Comparison of ENCODE assay signal across 9 cellular contexts in genomic region chr9:114434878-114435311, GRCh38. TPM values are rescaled to one million over a fixed set of nuclear protein-coding genes. Genes with fewer than 3 reads are reported as not detected.
A peak's percentile ranks its signal among the peaks of the same experiment; 100 is the strongest.
DNase-seq lines count a peak whose midpoint lies in the region; ATAC-seq, FAIRE-seq and TF ChIP-seq lines count a peak whose summit lies in the region.
"Had no signal": no experiment of that assay in that cellular context is flagged by ENCODE, and none has a peak within 500 bp of the region (broad histone marks: within the 10 kb centered on the region; RNA-seq: fewer than 3 reads in every experiment).

No MANE protein-coding gene starts in this region.

- H3K9ac ChIP-seq in OCI-LY1 (ENCODE audit: low read length) (no peak overlapping the region), endothelial cell of umbilical vein (replicated peaks; ENCODE audit: extremely low read depth, insufficient read depth, low read length) (no peak overlapping the region), neural progenitor cell (no peak overlapping the region)

- no peaks in the 10 kb centered on the region for H3K9me2 ChIP-seq in OCI-LY1 (ENCODE audit: low read depth, low read length)

- no peak for TF ChIP-seq POLR2A in endothelial cell of umbilical vein (IDR thresholded peaks at IDR 0.05; ENCODE audit: low read depth, low read length)

- POLR2A ChIA-PET in endothelial cell of umbilical vein (lab: Charles Lee) (no interaction called here), T-cell (lab: Charles Lee) (interaction anchor here in 1 of 2 donors (0.6 kb wide), 1 partner anchor 126 kb away, joined by 3 read pairs; no protein-coding TSS in a partner anchor)

- H3K36me3 Mint-ChIP-seq in neural progenitor cell (no peaks in the 10 kb centered on the region), T-cell (no peaks in the 10 kb centered on the region)

- H3K79me2 ChIP-seq in OCI-LY1 (ENCODE audit: insufficient read depth, low read length) (no peaks in the 10 kb centered on the region), endothelial cell of umbilical vein (ENCODE audit: control insufficient read depth, insufficient read depth, low read length) (no peaks in the 10 kb centered on the region), neural progenitor cell (ENCODE audit: low read depth) (no peaks in the 10 kb centered on the region)

- TF ChIP-seq CTCF in OCI-LY1 (IDR thresholded peaks at IDR 0.05; ENCODE audit: low read length) (peak; percentile 81), endothelial cell of umbilical vein (IDR thresholded peaks at IDR 0.05; ENCODE audit: extremely low read depth in 1 of 2, insufficient read depth in 1 of 2, low read depth in 1 of 2, low read length in 2 of 2) (peak; percentile 46 to 60), neural progenitor cell (IDR thresholded peaks at IDR 0.05) (peak; percentile 68)

- H3K36me3 ChIP-seq in OCI-LY1 (ENCODE audit: insufficient read depth, low read length) (no peaks in the 10 kb centered on the region), endothelial cell of umbilical vein (ENCODE audit: control insufficient read depth in 2 of 2, extremely low read depth in 1 of 2, insufficient read depth in 2 of 2, low read length in 2 of 2) (no peaks in the 10 kb centered on the region), neural progenitor cell (no peaks in the 10 kb centered on the region)

- H3K27me3 ChIP-seq in OCI-LY1 (ENCODE audit: insufficient read depth, low read length) = no peaks in the 10 kb centered on the region; the same call in 1 of the 2 replicates
- peaks cover 3 to 4% of the 10 kb centered on the region in 2 experiments for H3K27me3 ChIP-seq in endothelial cell of umbilical vein (ENCODE audit: control insufficient read depth in 2 of 2, insufficient read depth in 2 of 2, low read length in 2 of 2)
- no peaks in the 10 kb centered on the region for H3K27me3 ChIP-seq in neural progenitor cell

- H3K9me3 ChIP-seq in OCI-LY1 (ENCODE audit: low read length) = no peaks in the 10 kb centered on the region
- H3K9me3 ChIP-seq in endothelial cell of umbilical vein (replicated peaks; ENCODE audit: control insufficient read depth, insufficient read depth, low read length) = no peaks in the 10 kb centered on the region
- H3K9me3 ChIP-seq in neural progenitor cell (ENCODE audit: low read depth) = no peaks in the 10 kb centered on the region

- H3K9me1 ChIP-seq in endothelial cell of umbilical vein (replicated peaks; ENCODE audit: control insufficient read depth, extremely low read depth, insufficient read depth, low read length) = no peaks in the 10 kb centered on the region

- no peak overlapping the region for H3K27ac ChIP-seq in OCI-LY1 (ENCODE audit: low read depth, low read length, poor library complexity, severe bottlenecking)
- H3K27ac ChIP-seq in endothelial cell of umbilical vein (ENCODE audit: insufficient read depth, low read depth, low read length) = no peak overlapping the region
- H3K27ac ChIP-seq in neural progenitor cell = no peak overlapping the region

- FAIRE-seq in endothelial cell of umbilical vein (lab: Jason Lieb, UNC) = peak; percentile 53

- no peaks in the 10 kb centered on the region for H3K9me3 Mint-ChIP-seq in neural progenitor cell
- H3K9me3 Mint-ChIP-seq in T-cell = no peaks in the 10 kb centered on the region
- H3K9me3 Mint-ChIP-seq: T-helper 1 cell treated with Interleukin-12 subunit alpha and Interleukin-12 subunit beta and Interleukin-4 antibody, amounts not matched to agents 30 μg/mL and 1 μg/mL, for 36 hours had no signal

- BruUV-seq in endothelial cell of umbilical vein (replicated peaks; lab: Mats Ljungman, UMichigan) = no TSS peak

- no peak overlapping the region for H3K4me3 ChIP-seq in OCI-LY1 (ENCODE audit: low read depth, low read length, poor library complexity, severe bottlenecking)
- no peak overlapping the region for H3K4me3 ChIP-seq in endothelial cell of umbilical vein (replicated peaks in 1 of 3; ENCODE audit: insufficient read depth in 1 of 3, low read depth in 1 of 3, low read length in 3 of 3)
- no peak overlapping the region for H3K4me3 ChIP-seq in neural progenitor cell

- H2AFZ ChIP-seq in OCI-LY1 (ENCODE audit: low read length) (no peak overlapping the region), endothelial cell of umbilical vein (ENCODE audit: low read depth, low read length) (no peak overlapping the region), neural progenitor cell (replicated peaks) (no peak overlapping the region)

- no peak overlapping the region for H3K4me3 Mint-ChIP-seq in neural progenitor cell
- H3K4me3 Mint-ChIP-seq in T-cell = no peak overlapping the region
- H3K4me3 Mint-ChIP-seq: T-helper 1 cell treated with Interleukin-12 subunit alpha and Interleukin-12 subunit beta and Interleukin-4 antibody, amounts not matched to agents 30 μg/mL and 1 μg/mL, for 36 hours had no signal

- H3K4me2 ChIP-seq in OCI-LY1 (ENCODE audit: low read length) (no peak overlapping the region), endothelial cell of umbilical vein (ENCODE audit: insufficient read depth, low read length) (no peak overlapping the region), neural progenitor cell (no peak overlapping the region)

- CTCF ChIA-PET in endothelial cell of umbilical vein (lab: Charles Lee) = interaction anchor here (0.8 to 10.9 kb wide), 17 partner anchors 11 to 580 kb away, joined by 3 to 159 read pairs (median 5); partner anchors contain the start of gene ATP6V1G1
- CTCF ChIA-PET in T-cell (lab: Charles Lee) = interaction anchor here (0.5 to 1.3 kb wide), 2 partner anchors 216 to 218 kb away, joined by 3 to 8 read pairs; no protein-coding TSS in a partner anchor

- H3K4me1 Mint-ChIP-seq in neural progenitor cell (peaks cover 2% of the 10 kb centered on the region), T-cell (peaks cover 4 to 6% (median 5%) of the 10 kb centered on the region in 3 donors)

- H3K27ac Mint-ChIP-seq in neural progenitor cell = no peak overlapping the region
- no peak overlapping the region for H3K27ac Mint-ChIP-seq in T-cell
- H3K27ac Mint-ChIP-seq: T-helper 1 cell treated with Interleukin-12 subunit alpha and Interleukin-12 subunit beta and Interleukin-4 antibody, amounts not matched to agents 30 μg/mL and 1 μg/mL, for 36 hours had no signal

- H3K27me3 Mint-ChIP-seq in neural progenitor cell (ENCODE audit: insufficient read depth, low read depth) (peaks cover 4% of the 10 kb centered on the region), T-cell (no peaks in the 10 kb centered on the region)

- no peaks in the 10 kb centered on the region for H3K4me1 ChIP-seq in OCI-LY1 (ENCODE audit: insufficient read depth, low read length, severe bottlenecking)
- no peaks in the 10 kb centered on the region for H3K4me1 ChIP-seq in endothelial cell of umbilical vein (ENCODE audit: control insufficient read depth, extremely low read depth, insufficient read depth, low read length)
- H3K4me1 ChIP-seq in neural progenitor cell = no peaks in the 10 kb centered on the region

- H3F3A ChIP-seq in OCI-LY1 (ENCODE audit: insufficient read depth, low read length) = no peaks in the 10 kb centered on the region
- no peaks in the 10 kb centered on the region for H3F3A ChIP-seq in neural progenitor cell (ENCODE audit: low read depth)

- dilution Hi-C loops in endothelial cell of umbilical vein (cut with MboI; ENCODE audit: extremely low pct_ligation_motif_present, low sequenced_read_pairs) = no loop called here

- H4K20me1 ChIP-seq in OCI-LY1 (ENCODE audit: insufficient read depth, low read length) (no peaks in the 10 kb centered on the region), endothelial cell of umbilical vein (replicated peaks; ENCODE audit: control insufficient read depth, extremely low read depth, insufficient read depth, low read length) (no peaks in the 10 kb centered on the region), neural progenitor cell (ENCODE audit: low read depth) (no peaks in the 10 kb centered on the region)

- intact Hi-C loops in endothelial cell of umbilical vein (cut with micrococcal nuclease) = loop anchor here (1.0 to 5.0 kb wide), 2 partner anchors 72 to 218 kb away; partner anchors contain the start of gene WHRN

- DNase-seq in DMS153 (lab: John Stamatoyannopoulos, UW) = peak; percentile 27
- DNase-seq in endothelial cell of umbilical vein (ENCODE audit: low read depth, low spot score) = peak; percentile 23
- peak; percentile 62 for DNase-seq in neural progenitor cell (ENCODE audit: low spot score)
- no peak for DNase-seq in T-cell

- ATAC-seq in HG02798 (IDR thresholded peaks at IDR 0.05; ENCODE audit: poor library complexity, unreplicated experiment) (peak; percentile 48), HG02678 (IDR thresholded peaks at IDR 0.05; ENCODE audit: unreplicated experiment) (no peak), T-cell (replicated peaks in 1 of 4) (no peak), HG02884 (IDR thresholded peaks at IDR 0.05; ENCODE audit: unreplicated experiment) (no peak)

TF ChIP-seq in endothelial cell of umbilical vein, 7 proteins besides CTCF, POLR2A, EP300 and RAD21:
- TF ChIP-seq FOS (IDR thresholded peaks at IDR 0.05; ENCODE audit: borderline replicate concordance, insufficient read depth, low read length) (no peak), POLR2AphosphoS5 (IDR thresholded peaks at IDR 0.05; ENCODE audit: insufficient read depth, low read depth, low read length) (no peak), MAX (IDR thresholded peaks at IDR 0.05; ENCODE audit: insufficient read depth, insufficient read length) (no peak), JUN (IDR thresholded peaks at IDR 0.05; ENCODE audit: borderline replicate concordance, insufficient read depth, insufficient read length, low read depth) (no peak), GATA2 (IDR thresholded peaks at IDR 0.05; ENCODE audit: insufficient read depth, insufficient read length, low read depth, low read length) (no peak), EZH2 (IDR thresholded peaks at IDR 0.05; ENCODE audit: borderline replicate concordance, low read depth, low read length, severe bottlenecking) (no peak), MYC (IDR thresholded peaks at IDR 0.05; ENCODE audit: low read depth, low read length) (no peak)

RNA-seq across cellular contexts. Expression of gene AKNA, which starts 47.1 kb away (rescaled TPM):
- total RNA-seq in endothelial cell of umbilical vein (19.9 and 22.4 TPM in 2 replicates), neural progenitor cell (ENCODE audit: low replicate concordance) (11.4 and 13.4 TPM in 2 replicates), T-cell (100 to 1,000 TPM; 382 to 462 (median 415) TPM)
- 11.3 and 13.8 TPM in 2 replicates for polyA plus RNA-seq in endothelial cell of umbilical vein
- 7.7 and 8.8 TPM in 2 replicates for polyA plus RNA-seq in endothelial cell of umbilical vein (2011; cell fraction: cytosol; rRNA removed)
- 27.7 and 35.6 TPM in 2 replicates for polyA plus RNA-seq in endothelial cell of umbilical vein (2011; cell fraction: nucleus; rRNA removed)
- polyA plus RNA-seq in endothelial cell of umbilical vein (2012) = 7.5 and 10.4 TPM in 2 replicates
- 16.6 and 18.5 TPM in 2 replicates for polyA minus RNA-seq in endothelial cell of umbilical vein
- polyA minus RNA-seq in endothelial cell of umbilical vein (2011; cell fraction: cytosol; rRNA and poly(A)+ RNA removed) = 3.5 TPM
- 21.4 and 36.4 TPM in 2 replicates for polyA minus RNA-seq in endothelial cell of umbilical vein (2011; cell fraction: nucleus; rRNA and poly(A)+ RNA removed)

Comparison
In these comparisons a context has a peak if more than half of its experiments do, and no peak if none do; other contexts are left out.
1. DNase-seq: peak in DMS153 (single experiment), endothelial cell of umbilical vein (single experiment) and neural progenitor cell (single experiment); none in T-cell (0 of 34).
2. RNA of gene AKNA, which starts 47.1 kb away (total RNA-seq): 382 to 462 TPM in T-cell; 19.9 to 22.4 TPM in endothelial cell of umbilical vein and 11.4 to 13.4 TPM in neural progenitor cell; every median in the first group is over 10 times any median in the second.
3. Peak in every context shown above with its lines, with median percentiles within 50 percentile points of each other: CTCF ChIP-seq.